ENCODE assay signal across 8 cellular contexts in genomic region chrX:123731258-123731986, GRCh38. TPM values are rescaled to one million over a fixed set of nuclear protein-coding genes. Genes with fewer than 3 reads are reported as not detected.
DNase-seq lines count a peak whose midpoint lies in the region; ATAC-seq and TF ChIP-seq lines count a peak whose summit lies in the region.

No MANE protein-coding gene starts in this region.

- H3K36me3 Mint-ChIP-seq in activated CD4-positive, alpha-beta T cell treated with anti-CD3 and anti-CD28 coated beads, Interleukin-2, amount 10 ng/mL, durations not matched to agents 7 days and 5 days (ENCODE audit: low read depth), result peaks cover 8% of the 10 kb centered on the region

- POLR2A ChIA-PET in activated CD4-positive, alpha-beta T cell treated with anti-CD3 and anti-CD28 coated beads, Interleukin-2, amount 10 ng/mL, durations not matched to agents 7 days and 5 days (lab: Charles Lee), result no interaction called here

- ATAC-seq in foreskin keratinocyte (no peak), GM19455 (IDR thresholded peaks at IDR 0.05; ENCODE audit: unreplicated experiment) (no peak), HG02610 (IDR thresholded peaks at IDR 0.05; ENCODE audit: unreplicated experiment) (no peak), GM21526 (IDR thresholded peaks at IDR 0.05; ENCODE audit: low FRiP score, unreplicated experiment) (no peak)

- no peaks in the 10 kb centered on the region for H3K36me3 ChIP-seq in rectal smooth muscle tissue (ENCODE audit: control insufficient read depth, insufficient read depth, low read length)

- peak overlapping the region; percentile 81 for H3K27ac Mint-ChIP-seq in activated CD4-positive, alpha-beta T cell treated with anti-CD3 and anti-CD28 coated beads, Interleukin-2, amount 10 ng/mL, durations not matched to agents 7 days and 5 days

- H3K4me1 ChIP-seq in foreskin keratinocyte (no peaks in the 10 kb centered on the region), rectal smooth muscle tissue (ENCODE audit: control insufficient read depth, insufficient read depth, low read length) (no peaks in the 10 kb centered on the region)

- TF ChIP-seq CTCF in AG09309 (IDR thresholded peaks at IDR 0.05; ENCODE audit: control insufficient read depth, insufficient read depth, low read depth, low read length, missing control alignments) (no peak), foreskin keratinocyte (conservative IDR thresholded peaks at IDR 0.05) (no peak)

- no peaks in the 10 kb centered on the region for H3K27me3 Mint-ChIP-seq in activated CD4-positive, alpha-beta T cell treated with anti-CD3 and anti-CD28 coated beads, Interleukin-2, amount 10 ng/mL, durations not matched to agents 7 days and 5 days

- peak overlapping the region; percentile 93 for H3K4me3 Mint-ChIP-seq in activated CD4-positive, alpha-beta T cell treated with anti-CD3 and anti-CD28 coated beads, Interleukin-2, amount 10 ng/mL, durations not matched to agents 7 days and 5 days

- H3K4me1 Mint-ChIP-seq in activated CD4-positive, alpha-beta T cell treated with anti-CD3 and anti-CD28 coated beads, Interleukin-2, amount 10 ng/mL, durations not matched to agents 7 days and 5 days, result peaks cover 34% of the 10 kb centered on the region

- CTCF ChIA-PET in activated CD4-positive, alpha-beta T cell treated with anti-CD3 and anti-CD28 coated beads, Interleukin-2, amount 10 ng/mL, durations not matched to agents 7 days and 5 days (lab: Charles Lee), result interaction anchor here (0.9 kb wide), 1 partner anchor 9 kb away, joined by 4 read pairs; no protein-coding TSS in a partner anchor

- H3K27me3 ChIP-seq in foreskin keratinocyte, result no peaks in the 10 kb centered on the region
- no peaks in the 10 kb centered on the region for H3K27me3 ChIP-seq in rectal smooth muscle tissue (ENCODE audit: control insufficient read depth, insufficient read depth, low read length)

- H3K4me3 ChIP-seq in AG09309 (ENCODE audit: control insufficient read depth, low read depth, low read length), result peak overlapping the region; percentile 87
- H3K4me3 ChIP-seq in rectal smooth muscle tissue (ENCODE audit: low read length), result peak overlapping the region; percentile 88

- DNase-seq in AG09309 (ENCODE audit: low read depth) (no peak), HK-2 (ENCODE audit: unreplicated experiment) (peak; percentile 28), foreskin keratinocyte (no peak)
- peak; percentile 8 for DNase-seq in activated CD4-positive, alpha-beta T cell treated with anti-CD3 and anti-CD28 coated beads, Interleukin-2, amount 10 ng/mL, durations not matched to agents 7 days and 5 days

- H3K27ac ChIP-seq in foreskin keratinocyte (peak overlapping the region; percentile 89), rectal smooth muscle tissue (ENCODE audit: low read depth, low read length) (peak overlapping the region; percentile 83)

- no peak overlapping the region for H3K9ac ChIP-seq in rectal smooth muscle tissue (ENCODE audit: low read length)

- no peaks in the 10 kb centered on the region for H3K9me3 Mint-ChIP-seq in activated CD4-positive, alpha-beta T cell treated with anti-CD3 and anti-CD28 coated beads, Interleukin-2, amount 10 ng/mL, durations not matched to agents 7 days and 5 days

RNA-seq across cellular contexts. Expression of gene THOC2, which starts 1.4 kb away (rescaled TPM):
- 10 to 100 TPM; 81.8 to 86.5 TPM for total RNA-seq in activated CD4-positive, alpha-beta T cell treated with anti-CD3 and anti-CD28 coated beads, Interleukin-2, amount 10 ng/mL, durations not matched to agents 7 days and 5 days
- 48.8 and 49.0 TPM in 2 replicates for total RNA-seq in foreskin keratinocyte
- polyA plus RNA-seq in foreskin keratinocyte, result 24.4 and 29.6 TPM in 2 replicates

Comparison
In these comparisons a context has a peak if more than half of its experiments do, and no peak if none do; other contexts are left out.
1. DNase-seq: peak in HK-2 (single experiment) and activated CD4-positive, alpha-beta T cell treated with anti-CD3 and anti-CD28 coated beads, Interleukin-2, amount 10 ng/mL, durations not matched to agents 7 days and 5 days (single experiment); none in AG09309 (single experiment) and foreskin keratinocyte (0 of 2).